In genomic region chr18:58234359-58234741, GRCh38 we compare ENCODE assay signal across 13 cellular contexts.
DNase-seq lines count a peak whose midpoint lies in the region; ATAC-seq and TF ChIP-seq lines count a peak whose summit lies in the region.
"Had no signal": no experiment of that assay in that cellular context is flagged by ENCODE, and none has a peak within 500 bp of the region (broad histone marks: within the 10 kb centered on the region; RNA-seq: fewer than 3 reads in every experiment).

No MANE protein-coding gene starts in this region.

- in situ Hi-C loops in Panc1 (cut with HindIII; ENCODE audit: low pct_unique_long_range_greater_than_20kb, low sequenced_read_pairs) = no loop called here

- CTCF ChIA-PET in Panc1 (lab: Charles Lee) = no interaction called here

- H3K36me3 ChIP-seq in Panc1 (ENCODE audit: control insufficient read depth, insufficient read depth, low read length) (no peaks in the 10 kb centered on the region), esophagus muscularis mucosa (no peaks in the 10 kb centered on the region), prostate gland (no peaks in the 10 kb centered on the region), WERI-Rb-1 (peaks cover 7% of the 10 kb centered on the region)
- H3K36me3 ChIP-seq: BE2C had no signal

- TF ChIP-seq POLR2A in esophagus muscularis mucosa (IDR thresholded peaks at IDR 0.05; ENCODE audit: low read depth) (no peak), prostate gland (IDR thresholded peaks at IDR 0.05) (no peak)

- POLR2A ChIA-PET in Panc1 (lab: Charles Lee) = interaction anchor here (1.6 kb wide), 1 partner anchor 10 kb away, joined by 4 read pairs; no protein-coding TSS in a partner anchor

- H3K4me1 ChIP-seq in Panc1 (ENCODE audit: control insufficient read depth, insufficient read depth, low read length) = peaks cover 34% of the 10 kb centered on the region
- H3K4me1 ChIP-seq in esophagus muscularis mucosa = peaks cover 0 to 11% (median 6%) of the 10 kb centered on the region in 4 donors
- H3K4me1 ChIP-seq in prostate gland (replicated peaks) = peaks cover 15% of the 10 kb centered on the region
- H3K4me1 ChIP-seq: BE2C had no signal

- ATAC-seq in Panc1 = no peak; the same call in 1 of the 2 replicates

- no TSS peak for BruUV-seq in Panc1 (replicated peaks; lab: Mats Ljungman, UMichigan)

- WGBS in esophagus muscularis mucosa = 89% methylated on average over 2 of the region's 2 CpGs
- 91% methylated on average over 2 of the region's 2 CpGs for WGBS in prostate gland

- intact Hi-C loops in Panc1 (cut with micrococcal nuclease; ENCODE audit: unreplicated experiment) (no loop called here), esophagus muscularis mucosa (cut with DNase I) (loop anchor here (5.0 kb wide), 1 partner anchor 47 kb away; no protein-coding TSS in a partner anchor), prostate gland (cut with DNase I) (no loop called here)

- H3K9me3 ChIP-seq in Panc1 (ENCODE audit: control insufficient read depth, insufficient read depth, low read depth, low read length) (no peaks in the 10 kb centered on the region), esophagus muscularis mucosa (no peaks in the 10 kb centered on the region), prostate gland (no peaks in the 10 kb centered on the region), WERI-Rb-1 (ENCODE audit: severe bottlenecking) (no peaks in the 10 kb centered on the region)
- H3K9me3 ChIP-seq: BE2C had no signal

- H3K27me3 ChIP-seq in Panc1 (ENCODE audit: control insufficient read depth, insufficient read depth, low read length) (no peaks in the 10 kb centered on the region), esophagus muscularis mucosa (no peaks in the 10 kb centered on the region), prostate gland (replicated peaks; ENCODE audit: insufficient read depth) (no peaks in the 10 kb centered on the region), WERI-Rb-1 (ENCODE audit: insufficient read depth, low read depth, severe bottlenecking) (no peaks in the 10 kb centered on the region)
- H3K27me3 ChIP-seq: BE2C had no signal

- TF ChIP-seq CTCF in 22Rv1 (IDR thresholded peaks at IDR 0.05) (no peak), Panc1 (IDR thresholded peaks at IDR 0.05) (no peak), esophagus muscularis mucosa (IDR thresholded peaks at IDR 0.05) (no peak), prostate gland (IDR thresholded peaks at IDR 0.05) (no peak), WERI-Rb-1 (IDR thresholded peaks at IDR 0.05; ENCODE audit: low read depth, low read length) (no peak)

- DNase-seq in Panc1 (ENCODE audit: low read depth, low spot score) = no peak
- DNase-seq in esophagus muscularis mucosa (ENCODE audit: extremely low spot score) = peak; percentile 14
- DNase-seq in prostate gland (ENCODE audit: low spot score) = no peak
- no peak for DNase-seq in AML-193 (lab: John Stamatoyannopoulos, UW)
- no peak for DNase-seq in NK-92 (lab: John Stamatoyannopoulos, UW; ENCODE audit: unreplicated experiment)
- DNase-seq in WERI-Rb-1 = no peak
- no peak for DNase-seq in hepatic stellate cell (ENCODE audit: low spot score)
- DNase-seq: BE2C; CD8-positive, alpha-beta memory T cell; H9; MV-4-11; NCI-H2029 treated with DMSO at 0.1 percent for 48 hours had no signal

- H3K4me3 ChIP-seq in Panc1 (ENCODE audit: low read depth in 2 of 2, low read length in 2 of 2) (no peak overlapping the region), esophagus muscularis mucosa (no peak overlapping the region), prostate gland (no peak overlapping the region), WERI-Rb-1 (ENCODE audit: low read depth, low read length) (no peak overlapping the region)

- TF ChIP-seq EP300 in esophagus muscularis mucosa (IDR thresholded peaks at IDR 0.05) = no peak

- peak overlapping the region; percentile 82 for H3K27ac ChIP-seq in 22Rv1
- H3K27ac ChIP-seq in Panc1 (ENCODE audit: low read length) = peak overlapping the region; percentile 57
- H3K27ac ChIP-seq in esophagus muscularis mucosa (replicated peaks in 1 of 4) = no peak overlapping the region
- peak overlapping the region; percentile 73 to 79 for H3K27ac ChIP-seq in prostate gland
- H3K27ac ChIP-seq in WERI-Rb-1 = no peak overlapping the region

Comparison
In these comparisons a context has a peak if more than half of its experiments do, and no peak if none do; other contexts are left out.
1. H3K27ac ChIP-seq: peak in 22Rv1 (single experiment), Panc1 (single experiment) and prostate gland (2 of 2); none in esophagus muscularis mucosa (0 of 4) and WERI-Rb-1 (single experiment).